ENCODE assay signal across 8 cellular contexts in the genomic region with DNA sequence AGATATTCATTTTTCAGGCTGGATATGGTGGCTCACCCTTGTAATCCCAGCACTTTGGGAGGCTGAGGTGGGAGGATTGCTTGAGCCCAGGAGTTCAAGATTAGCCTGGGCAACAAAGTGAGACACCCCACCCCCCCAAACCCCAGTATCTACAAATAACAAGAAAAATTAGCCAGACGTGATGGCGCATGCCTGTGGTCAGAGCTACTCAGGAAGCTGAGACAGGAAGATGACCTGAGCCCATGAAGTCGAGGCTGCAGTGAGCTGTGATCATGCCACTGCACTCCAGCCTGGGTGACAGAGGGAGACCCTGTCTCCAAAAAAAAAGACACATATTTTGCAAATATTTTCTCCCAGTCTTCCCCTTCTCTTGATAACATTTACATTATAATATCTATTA. TPM values are rescaled to one million over a fixed set of nuclear protein-coding genes. Genes with fewer than 3 reads are reported as not detected.
DNase-seq lines count a peak whose midpoint lies in the region; ATAC-seq and TF ChIP-seq lines count a peak whose summit lies in the region.
"Not testable (repeated sequence)": the region's sequence is repeated elsewhere in the genome, so short reads cannot be mapped to it uniquely, and the experiment has no call there.

No MANE protein-coding gene starts in this region.

- H2AFZ ChIP-seq in SK-N-SH (ENCODE audit: low read depth): not testable (repeated sequence)

- DNase-seq in HT1080 (ENCODE audit: low read depth) (peak; percentile 71), choroid plexus epithelial cell (ENCODE audit: low read depth) (peak; percentile 70)
- DNase-seq in SK-N-SH: not testable (repeated sequence)

- not testable (repeated sequence) for H3K4me3 ChIP-seq in BLaER1; SK-N-SH (ENCODE audit: low read depth in 2 of 2, low read length in 1 of 2); choroid plexus epithelial cell (ENCODE audit: low read depth, low read length); mesodermal cell (ENCODE audit: extremely low read depth, insufficient read depth, low read length, poor library complexity, severe bottlenecking)

- not testable (repeated sequence) for H3K36me3 ChIP-seq in BLaER1; SK-N-SH (replicated peaks in 1 of 2; ENCODE audit: control insufficient read depth in 1 of 2, insufficient read depth in 2 of 2, low read length in 1 of 2); mesodermal cell (ENCODE audit: control insufficient read depth, insufficient read depth, low read length)

- not testable (repeated sequence) for H3K9me2 ChIP-seq in SK-N-SH

- WGBS in SK-N-SH (ENCODE audit: low lambda C conversion rate): 26% methylated on average over 3 of the region's 3 CpGs
- WGBS in mesodermal cell (ENCODE audit: insufficient coverage in 2 of 2), 2 experiments: 75 to 84% methylated on average over 2 to 3 of the region's 3 CpGs

- not testable (repeated sequence) for H4K20me1 ChIP-seq in BLaER1; SK-N-SH (ENCODE audit: insufficient read depth)

- TF ChIP-seq CTCF in SK-N-SH (IDR thresholded peaks at IDR 0.05); choroid plexus epithelial cell (conservative IDR thresholded peaks at IDR 0.05; ENCODE audit: low read depth, low read length): not testable (repeated sequence)

- not testable (repeated sequence) for TF ChIP-seq RAD21 in SK-N-SH (IDR thresholded peaks at IDR 0.05; ENCODE audit: low read length)

- CTCF ChIA-PET in SK-N-SH (lab: Yijun Ruan, JAX): not testable (repeated sequence)

- H3K9ac ChIP-seq in BLaER1, SK-N-SH: not testable (repeated sequence)

- not testable (repeated sequence) for TF ChIP-seq EP300 in SK-N-SH (IDR thresholded peaks at IDR 0.05; ENCODE audit: borderline replicate concordance in 1 of 2, low read depth in 1 of 2, low read length in 1 of 2)

- H3K9me3 ChIP-seq in BLaER1; SK-N-SH; mesodermal cell (ENCODE audit: control insufficient read depth, low read length): not testable (repeated sequence)

- H3F3A ChIP-seq in SK-N-SH (replicated peaks; ENCODE audit: insufficient read depth): peaks cover 10% of the 10 kb centered on the region

- not testable (repeated sequence) for H3K27me3 ChIP-seq in BLaER1; SK-N-SH (ENCODE audit: insufficient read depth)

- POLR2A ChIA-PET in SK-N-SH (lab: Yijun Ruan, JAX): not testable (repeated sequence)

- not testable (repeated sequence) for H3K27ac ChIP-seq in BLaER1
- H3K27ac ChIP-seq in SK-N-SH (ENCODE audit: low read depth in 2 of 2, low read length in 1 of 2) (peak overlapping the region in 1 of 2 experiments; percentile 52; a peak in 1 of 4 replicates), mesodermal cell (ENCODE audit: low read depth, low read length, severe bottlenecking) (peak overlapping the region; percentile 82)

- not testable (repeated sequence) for H3K4me1 ChIP-seq in BLaER1
- H3K4me1 ChIP-seq in SK-N-SH (ENCODE audit: control insufficient read depth in 1 of 2, insufficient read depth in 2 of 2, low read depth in 1 of 2, low read length in 1 of 2) (peaks cover 0 to 13% of the 10 kb centered on the region in 2 experiments; a peak in 3 of 4 replicates), mesodermal cell (ENCODE audit: control insufficient read depth, insufficient read depth, low read length, poor library complexity, severe bottlenecking) (peaks cover 18% of the 10 kb centered on the region)

- not testable (repeated sequence) for H3K79me2 ChIP-seq in SK-N-SH (ENCODE audit: insufficient read depth)

- H3K4me2 ChIP-seq in BLaER1: peak overlapping the region; percentile 34
- peak overlapping the region; percentile 36; the same call in 1 of the 2 replicates for H3K4me2 ChIP-seq in SK-N-SH

- ATAC-seq in GM18873 (IDR thresholded peaks at IDR 0.05; ENCODE audit: low FRiP score, unreplicated experiment) (peak; percentile 60), GM21723 (IDR thresholded peaks at IDR 0.05; ENCODE audit: unreplicated experiment) (peak; percentile 64), HG03039 (IDR thresholded peaks at IDR 0.05; ENCODE audit: unreplicated experiment) (peak; percentile 49)

RNA-seq across cellular contexts. Expression of gene BTG1, which starts 51.3 kb away (rescaled TPM):
- total RNA-seq in HT1080 (2014; rRNA removed; shearing (Covaris generic)): 7.0 and 17.8 TPM in 2 replicates
- 28.9 and 30.3 TPM in 2 replicates for polyA plus RNA-seq in HT1080 (2015; cell fraction: cytosol; rRNA removed)
- polyA plus RNA-seq in HT1080 (2015; cell fraction: nucleus; rRNA removed): 10.9 and 12.4 TPM in 2 replicates
- 16.2 and 28.3 TPM in 2 replicates for polyA plus RNA-seq in SK-N-SH (2012; rRNA removed)
- 19.6 and 23.8 TPM in 2 replicates for polyA plus RNA-seq in SK-N-SH (2012; cell fraction: cytosol; rRNA removed)
- polyA plus RNA-seq in SK-N-SH (2012; cell fraction: nucleus; rRNA removed): 15.1 and 15.2 TPM in 2 replicates
- polyA plus RNA-seq in mesodermal cell (2013, experiment 1 of 2): 57.9 TPM
- polyA plus RNA-seq in mesodermal cell (2013, experiment 2 of 2): 48.3 TPM
